ENCODE assay signal across 26 cellular contexts in the genomic region with DNA sequence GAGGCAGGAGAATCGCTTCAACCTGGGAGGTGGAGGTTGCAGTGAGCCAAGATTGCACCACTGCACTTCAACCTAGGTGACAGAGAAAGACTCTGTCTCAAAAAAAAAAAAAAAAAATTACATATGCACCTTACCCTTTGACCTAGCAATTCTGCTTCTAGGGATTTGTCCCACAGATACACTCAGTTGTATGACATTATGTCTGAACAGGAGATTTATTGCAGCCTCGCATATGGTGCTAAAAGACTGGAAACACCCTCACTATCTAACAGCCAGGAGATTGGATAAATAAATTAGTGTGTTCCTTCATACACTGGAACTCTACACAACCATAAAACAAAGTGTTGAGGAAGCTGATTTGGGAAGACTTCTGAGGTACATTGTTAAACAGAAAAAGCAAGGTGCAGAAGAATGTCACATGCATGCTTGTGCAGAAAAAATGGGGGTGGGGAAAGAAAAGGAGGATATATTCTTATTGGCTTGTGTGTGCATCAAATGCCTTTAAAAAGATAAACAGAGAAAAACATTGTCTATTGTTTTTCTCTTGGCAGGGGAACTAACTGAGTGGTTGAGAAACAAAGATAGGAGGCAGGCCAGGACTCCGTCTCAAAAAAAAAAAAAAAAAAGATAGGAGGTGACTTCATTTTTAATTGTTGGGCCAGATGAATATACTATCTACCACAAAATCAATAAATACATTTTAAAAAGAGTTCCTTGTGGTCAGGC. TPM values are rescaled to one million over a fixed set of nuclear protein-coding genes. Genes with fewer than 3 reads are reported as not detected.
A peak's percentile ranks its signal among the peaks of the same experiment; 100 is the strongest.
DNase-seq lines count a peak whose midpoint lies in the region; ATAC-seq, FAIRE-seq and TF ChIP-seq lines count a peak whose summit lies in the region.
"Had no signal": no experiment of that assay in that cellular context is flagged by ENCODE, and none has a peak within 500 bp of the region (broad histone marks: within the 10 kb centered on the region; RNA-seq: fewer than 3 reads in every experiment).

No MANE protein-coding gene starts in this region.

- H3K27ac ChIP-seq in left ventricle myocardium inferior (replicated peaks) (peak overlapping the region; percentile 67), K562 (ENCODE audit: extremely low read depth, low read depth, low read length) (no peak overlapping the region), right lobe of liver (no peak overlapping the region), gastrocnemius medialis (no peak overlapping the region)
- H3K27ac ChIP-seq: lower lobe of right lung had no signal

- H2AFZ ChIP-seq in K562 (ENCODE audit: low read depth, low read length): no peak overlapping the region

- TF ChIP-seq RAD21 in K562 (CRISPR knock-in tag; conservative IDR thresholded peaks at IDR 0.05 in 1 of 2, IDR thresholded peaks at IDR 0.05 in 1 of 2): no peak

- H3K36me3 ChIP-seq in left ventricle myocardium inferior (no peaks in the 10 kb centered on the region), K562 (ENCODE audit: control insufficient read depth, insufficient read depth, low read length) (no peaks in the 10 kb centered on the region), right lobe of liver (no peaks in the 10 kb centered on the region), gastrocnemius medialis (no peaks in the 10 kb centered on the region)
- H3K36me3 ChIP-seq: lower lobe of right lung had no signal

- peaks cover 7% of the 10 kb centered on the region for H3K36me3 Mint-ChIP-seq in type B pancreatic cell
- H3K36me3 Mint-ChIP-seq: immature natural killer cell had no signal

- H3K9ac ChIP-seq in K562 (ENCODE audit: insufficient read depth in 1 of 2, low read depth in 2 of 2, low read length in 2 of 2): no peak overlapping the region

- POLR2A ChIA-PET in K562 (lab: Yijun Ruan, JAX): interaction anchor here (1.0 to 1.3 kb wide), 2 partner anchors 10 to 12 kb away, joined by 5 read pairs; no protein-coding TSS in a partner anchor

- in situ Hi-C loops in K562 (cut with MboI) (no loop called here), gastrocnemius medialis (cut with MboI; ENCODE audit: low sequenced_read_pairs in 4 of 4) (no loop called here), G401 (cut with HindIII; ENCODE audit: low sequenced_read_pairs) (no loop called here)

- H3K4me1 ChIP-seq in left ventricle myocardium inferior (peaks cover 76% of the 10 kb centered on the region), K562 (replicated peaks in 1 of 2; ENCODE audit: control insufficient read depth in 2 of 2, insufficient read depth in 2 of 2, low read length in 2 of 2) (peaks cover 0 to 11% of the 10 kb centered on the region in 2 experiments; a peak in 4 of 5 replicates), right lobe of liver (peaks cover 0 to 5% (median 0%) of the 10 kb centered on the region in 4 donors), gastrocnemius medialis (peaks cover 4 to 11% of the 10 kb centered on the region in 2 donors)

- H3K4me3 Mint-ChIP-seq in type B pancreatic cell: no peak overlapping the region
- H3K4me3 Mint-ChIP-seq: activated B cell treated with CpG ODN at 0.5 μM for 24 hours; activated CD4-positive, alpha-beta memory T cell treated with anti-CD3 and anti-CD28 coated beads, Interleukin-2, amount 10 ng/mL, durations not matched to agents 7 days and 5 days; activated naive CD4-positive, alpha-beta T cell treated with anti-CD3 and anti-CD28 coated beads for 36 hours; CD4-positive, alpha-beta memory T cell; effector memory CD8-positive, alpha-beta T cell; HFFc6; immature natural killer cell; T-helper 17 cell had no signal

- TF ChIP-seq POLR2A in K562 (conservative IDR thresholded peaks at IDR 0.05) (no peak), right lobe of liver (IDR thresholded peaks at IDR 0.05) (no peak), gastrocnemius medialis (IDR thresholded peaks at IDR 0.05) (no peak)

- TF ChIP-seq CTCF in left ventricle myocardium inferior (IDR thresholded peaks at IDR 0.05; ENCODE audit: borderline replicate concordance): peak; percentile 19
- TF ChIP-seq CTCF in K562 (IDR thresholded peaks at IDR 0.05 in 2 of 3, conservative IDR thresholded peaks at IDR 0.05 in 1 of 3; ENCODE audit: insufficient read depth in 2 of 3, low read depth in 1 of 3, low read length in 3 of 3): no peak
- no peak for TF ChIP-seq CTCF in right lobe of liver (IDR thresholded peaks at IDR 0.05)
- no peak for TF ChIP-seq CTCF in type B pancreatic cell (conservative IDR thresholded peaks at IDR 0.05)
- no peak for TF ChIP-seq CTCF in gastrocnemius medialis (IDR thresholded peaks at IDR 0.05 in 4 of 5, conservative IDR thresholded peaks at IDR 0.05 in 1 of 5)

- peaks cover 15% of the 10 kb centered on the region for H3K4me1 Mint-ChIP-seq in type B pancreatic cell (ENCODE audit: unreplicated experiment)
- H3K4me1 Mint-ChIP-seq: activated B cell treated with CpG ODN at 0.5 μM for 24 hours had no signal

- peak; percentile 54 for FAIRE-seq in K562 (lab: Jason Lieb, UNC)
- no peak for FAIRE-seq in frontal cortex (lab: Jason Lieb, UNC)
- FAIRE-seq: astrocyte had no signal

- peak overlapping the region; percentile 11 for H3K27ac Mint-ChIP-seq in type B pancreatic cell
- H3K27ac Mint-ChIP-seq: activated B cell treated with CpG ODN at 0.5 μM for 24 hours; activated CD4-positive, alpha-beta memory T cell treated with anti-CD3 and anti-CD28 coated beads, Interleukin-2, amount 10 ng/mL, durations not matched to agents 7 days and 5 days; activated naive CD4-positive, alpha-beta T cell treated with anti-CD3 and anti-CD28 coated beads for 36 hours; HFFc6; T-helper 17 cell had no signal

- CTCF ChIA-PET in K562 (lab: Yijun Ruan, JAX; ENCODE audit: low intra/inter-chr PET ratio): interaction anchor here (0.5 kb wide), 1 partner anchor 23 kb away, joined by 4 read pairs; no protein-coding TSS in a partner anchor

- H3K4me2 ChIP-seq in K562 (ENCODE audit: insufficient read depth, low read length): no peak overlapping the region

- TF ChIP-seq EP300 in K562 (IDR thresholded peaks at IDR 0.05; ENCODE audit: low read length): no peak

- no peaks in the 10 kb centered on the region for H4K20me1 ChIP-seq in K562 (replicated peaks; ENCODE audit: control insufficient read depth, insufficient read depth, low read length)

- H3K9me3 ChIP-seq in left ventricle myocardium inferior (replicated peaks) (no peaks in the 10 kb centered on the region), K562 (replicated peaks; ENCODE audit: control insufficient read depth, insufficient read depth, low read depth, low read length) (no peaks in the 10 kb centered on the region), right lobe of liver (no peaks in the 10 kb centered on the region), gastrocnemius medialis (no peaks in the 10 kb centered on the region)
- H3K9me3 ChIP-seq: lower lobe of right lung, testis had no signal

- no peaks in the 10 kb centered on the region for H3K27me3 Mint-ChIP-seq in type B pancreatic cell
- H3K27me3 Mint-ChIP-seq: activated B cell treated with CpG ODN at 0.5 μM for 24 hours; activated CD4-positive, alpha-beta memory T cell treated with anti-CD3 and anti-CD28 coated beads, Interleukin-2, amount 10 ng/mL, durations not matched to agents 7 days and 5 days; CD4-positive, alpha-beta memory T cell; effector memory CD8-positive, alpha-beta T cell; T-helper 17 cell had no signal

- no peaks in the 10 kb centered on the region for H3K79me2 ChIP-seq in K562 (ENCODE audit: control insufficient read depth, insufficient read depth, low read length)

- no peaks in the 10 kb centered on the region for H3K9me1 ChIP-seq in K562 (ENCODE audit: control insufficient read depth, insufficient read depth, low read length)

- WGBS in K562 (ENCODE audit: insufficient coverage, low coverage, missing lambda C conversion rate): 9% methylated on average over 3 of the region's 3 CpGs
- WGBS in right lobe of liver (ENCODE audit: insufficient coverage, low coverage, low lambda C conversion rate, missing lambda C conversion rate): 49% methylated on average over 2 of the region's 3 CpGs

- DNase-seq in left ventricle myocardium inferior: no peak
- DNase-seq in left cardiac atrium: no peak
- no peak for DNase-seq in K562 (ENCODE audit: extremely low read depth in 1 of 4, low spot score in 3 of 4)
- DNase-seq in right lobe of liver: no peak
- no peak for DNase-seq in type B pancreatic cell (ENCODE audit: extremely low spot score, unreplicated experiment)
- no peak for DNase-seq in gastrocnemius medialis
- no peak for DNase-seq in G401 (ENCODE audit: low spot score)
- DNase-seq in frontal cortex (ENCODE audit: low spot score in 2 of 2): no peak
- DNase-seq: activated B cell treated with CpG ODN at 0.5 μM for 24 hours; activated CD4-positive, alpha-beta memory T cell treated with anti-CD3 and anti-CD28 coated beads, Interleukin-2, amount 10 ng/mL, durations not matched to agents 7 days and 5 days; activated naive CD4-positive, alpha-beta T cell treated with anti-CD3 and anti-CD28 coated beads for 36 hours; activated T-cell treated with anti-CD3 and anti-CD28 coated beads for 4 hours; CD4-positive, alpha-beta memory T cell; effector memory CD8-positive, alpha-beta T cell; GF-D8; HFFc6; immature natural killer cell; lower lobe of right lung; MM.1S; NCI-H1694; NCI-H82; T-helper 17 cell; testis had no signal

- intact Hi-C loops in left ventricle myocardium inferior (cut with micrococcal nuclease) (no loop called here), left cardiac atrium (cut with DNase I) (no loop called here), K562 (cut with micrococcal nuclease) (no loop called here), right lobe of liver (cut with DNase I) (no loop called here), gastrocnemius medialis (cut with DNase I; ENCODE audit: low total_unique reads) (no loop called here)

- no peak overlapping the region for H3K4me3 ChIP-seq in left ventricle myocardium inferior
- H3K4me3 ChIP-seq in K562: no peak overlapping the region
- H3K4me3 ChIP-seq in right lobe of liver: no peak overlapping the region
- H3K4me3 ChIP-seq in gastrocnemius medialis: no peak overlapping the region
- H3K4me3 ChIP-seq: lower lobe of right lung, testis had no signal

- H3K9me3 Mint-ChIP-seq in type B pancreatic cell: peaks cover 5% of the 10 kb centered on the region
- H3K9me3 Mint-ChIP-seq: activated B cell treated with CpG ODN at 0.5 μM for 24 hours; activated CD4-positive, alpha-beta memory T cell treated with anti-CD3 and anti-CD28 coated beads, Interleukin-2, amount 10 ng/mL, durations not matched to agents 7 days and 5 days; activated naive CD4-positive, alpha-beta T cell treated with anti-CD3 and anti-CD28 coated beads for 36 hours; CD4-positive, alpha-beta memory T cell; effector memory CD8-positive, alpha-beta T cell; HFFc6; immature natural killer cell had no signal

- H3K27me3 ChIP-seq in left ventricle myocardium inferior (ENCODE audit: low read depth): no peaks in the 10 kb centered on the region
- no peaks in the 10 kb centered on the region for H3K27me3 ChIP-seq in K562 (ENCODE audit: control insufficient read depth in 2 of 2, insufficient read depth in 2 of 2, low read length in 2 of 2)
- H3K27me3 ChIP-seq in right lobe of liver: no peaks in the 10 kb centered on the region
- H3K27me3 ChIP-seq in gastrocnemius medialis: no peaks in the 10 kb centered on the region
- H3K27me3 ChIP-seq: testis had no signal

- ATAC-seq in left cardiac atrium (no peak), K562 (peak; percentile 46; the same call in 2 of the 3 replicates), right lobe of liver (peak; percentile 28 to 58 (median 46)), gastrocnemius medialis (no peak)
- ATAC-seq: effector memory CD8-positive, alpha-beta T cell; lower lobe of right lung; Panc1; sciatic nerve; T-helper 17 cell had no signal

- no TSS peak for BruUV-seq in K562 (replicated peaks; lab: Mats Ljungman, UMichigan)

RNA-seq across cellular contexts. Expression of gene PPCDC, which starts 30.9 kb away (rescaled TPM):
- 5.0 TPM for total RNA-seq in left ventricle myocardium inferior
- 1 to 10 TPM; 5.9 to 6.8 TPM for total RNA-seq in left cardiac atrium
- total RNA-seq in K562 (2011; cell fraction: chromatin; rRNA removed; ENCODE audit: low replicate concordance): 20.0 and 54.1 TPM in 2 replicates
- total RNA-seq in K562 (2011; cell fraction: nucleolus; rRNA removed): 31.7 TPM in 2 replicates
- 24.1 and 30.8 TPM in 2 replicates for total RNA-seq in K562 (2011; cell fraction: nucleoplasm; rRNA removed)
- total RNA-seq in K562 (2014; rRNA removed): 16.3 and 17.1 TPM in 2 replicates
- 6.4 and 10.9 TPM in 2 replicates for total RNA-seq in K562 (2014; rRNA removed; fragmentation: Illumina TruSeq; extraction: Trizol)
- 9.7 and 13.5 TPM in 2 replicates for total RNA-seq in K562 (2015; rRNA removed; fragmentation: Illumina TruSeq; extraction: Trizol)
- 15.2 and 16.7 TPM in 2 replicates for total RNA-seq in K562 (2021)
- 16.7 and 17.9 TPM in 2 replicates for polyA plus RNA-seq in K562 (2011; rRNA removed)
- polyA plus RNA-seq in K562 (2011; cell fraction: cytosol; rRNA removed): 26.9 and 55.6 TPM in 2 replicates
- 22.7 and 31.8 TPM in 2 replicates for polyA plus RNA-seq in K562 (2011; cell fraction: nucleus; rRNA removed)
- 11.4 and 15.7 TPM in 2 replicates for polyA plus RNA-seq in K562 (2012)
- 21.7 and 24.9 TPM in 2 replicates for polyA plus RNA-seq in K562 (2014; fragmentation: Illumina TruSeq; extraction: Trizol)
- 10 to 100 TPM; 50.0 to 53.6 TPM for polyA plus RNA-seq in K562 (2014; fragmentation: Nextera tagmentation; extraction: Ambion mirVana)
- polyA plus RNA-seq in K562 (2014; rRNA removed): 34.8 and 41.6 TPM in 2 replicates
- 6.7 and 7.8 TPM in 2 replicates for polyA minus RNA-seq in K562 (2011; rRNA and poly(A)+ RNA removed)
- polyA minus RNA-seq in K562 (2011; cell fraction: cytosol; rRNA and poly(A)+ RNA removed): 6.4 and 9.0 TPM in 2 replicates
- 12.3 and 15.2 TPM in 2 replicates for polyA minus RNA-seq in K562 (2011; cell fraction: nucleus; rRNA and poly(A)+ RNA removed)
- 10 to 100 TPM in 2 of 6 experiments, 1 to 10 TPM in 4; 5.9 to 21.5 (median 8.3) TPM for total RNA-seq in right lobe of liver
- 19.1 and 23.6 TPM in 2 replicates for total RNA-seq in type B pancreatic cell (ENCODE audit: low replicate concordance)
- 10 to 100 TPM in 2 of 4 donors, 1 to 10 TPM in 2; 5.5 to 20.2 (median 11.9) TPM for total RNA-seq in gastrocnemius medialis
- total RNA-seq in G401 (2014; rRNA removed; shearing (Covaris generic)): 17.1 and 26.2 TPM in 2 replicates
- 3.7 TPM for total RNA-seq in frontal cortex

RNA-seq across cellular contexts. Expression of gene SCAMP5, which starts 59.0 kb away (rescaled TPM):
- total RNA-seq in left ventricle myocardium inferior: 3.0 TPM
- 1 to 10 TPM; 4.5 to 5.7 TPM for total RNA-seq in left cardiac atrium
- not detected in 2 replicates for total RNA-seq in K562 (2011; cell fraction: chromatin; rRNA removed; ENCODE audit: low replicate concordance)
- total RNA-seq in K562 (2011; cell fraction: nucleolus; rRNA removed): 0.33 TPM in 1 of 2 replicates, not detected in the other
- not detected in 2 replicates for total RNA-seq in K562 (2011; cell fraction: nucleoplasm; rRNA removed)
- not detected in 2 replicates for total RNA-seq in K562 (2014; rRNA removed)
- total RNA-seq in K562 (2014; rRNA removed; fragmentation: Illumina TruSeq; extraction: Trizol): not detected in 2 replicates
- 0.08 and 0.11 TPM in 2 replicates for total RNA-seq in K562 (2015; rRNA removed; fragmentation: Illumina TruSeq; extraction: Trizol)
- 0.27 and 0.31 TPM in 2 replicates for total RNA-seq in K562 (2021)
- 0.24 and 0.29 TPM in 2 replicates for polyA plus RNA-seq in K562 (2011; rRNA removed)
- polyA plus RNA-seq in K562 (2011; cell fraction: cytosol; rRNA removed): 0.15 and 0.18 TPM in 2 replicates
- polyA plus RNA-seq in K562 (2011; cell fraction: nucleus; rRNA removed): 0.14 and 0.15 TPM in 2 replicates
- polyA plus RNA-seq in K562 (2012): 0.14 and 0.21 TPM in 2 replicates
- 0.09 and 0.15 TPM in 2 replicates for polyA plus RNA-seq in K562 (2014; fragmentation: Illumina TruSeq; extraction: Trizol)
- not detected for polyA plus RNA-seq in K562 (2014; fragmentation: Nextera tagmentation; extraction: Ambion mirVana)
- polyA plus RNA-seq in K562 (2014; rRNA removed): not detected in 2 replicates
- polyA minus RNA-seq in K562 (2011; rRNA and poly(A)+ RNA removed): 0.11 and 0.42 TPM in 2 replicates
- polyA minus RNA-seq in K562 (2011; cell fraction: cytosol; rRNA and poly(A)+ RNA removed): not detected in 2 replicates
- polyA minus RNA-seq in K562 (2011; cell fraction: nucleus; rRNA and poly(A)+ RNA removed): not detected in 2 replicates
- 10 to 100 TPM in 3 of 6 experiments, 1 to 10 TPM in 2, under 1 TPM in 1; 0.53 to 15.7 (median 7.7) TPM for total RNA-seq in right lobe of liver
- 38.1 and 41.8 TPM in 2 replicates for total RNA-seq in type B pancreatic cell (ENCODE audit: low replicate concordance)
- total RNA-seq in gastrocnemius medialis: under 1 TPM in 1 of 4 donors, not detected in 3; 0.47 TPM
- 7.7 and 15.0 TPM in 2 replicates for total RNA-seq in G401 (2014; rRNA removed; shearing (Covaris generic))
- 42.8 TPM for total RNA-seq in frontal cortex
- polyA plus RNA-seq: immature natural killer cell had no signal

Comparison
In these comparisons a context has a peak if more than half of its experiments do, and no peak if none do; other contexts are left out.
1. ATAC-seq: peak in K562 (single experiment) and right lobe of liver (4 of 4); none in left cardiac atrium (0 of 2) and gastrocnemius medialis (0 of 2).